In the genomic region with DNA sequence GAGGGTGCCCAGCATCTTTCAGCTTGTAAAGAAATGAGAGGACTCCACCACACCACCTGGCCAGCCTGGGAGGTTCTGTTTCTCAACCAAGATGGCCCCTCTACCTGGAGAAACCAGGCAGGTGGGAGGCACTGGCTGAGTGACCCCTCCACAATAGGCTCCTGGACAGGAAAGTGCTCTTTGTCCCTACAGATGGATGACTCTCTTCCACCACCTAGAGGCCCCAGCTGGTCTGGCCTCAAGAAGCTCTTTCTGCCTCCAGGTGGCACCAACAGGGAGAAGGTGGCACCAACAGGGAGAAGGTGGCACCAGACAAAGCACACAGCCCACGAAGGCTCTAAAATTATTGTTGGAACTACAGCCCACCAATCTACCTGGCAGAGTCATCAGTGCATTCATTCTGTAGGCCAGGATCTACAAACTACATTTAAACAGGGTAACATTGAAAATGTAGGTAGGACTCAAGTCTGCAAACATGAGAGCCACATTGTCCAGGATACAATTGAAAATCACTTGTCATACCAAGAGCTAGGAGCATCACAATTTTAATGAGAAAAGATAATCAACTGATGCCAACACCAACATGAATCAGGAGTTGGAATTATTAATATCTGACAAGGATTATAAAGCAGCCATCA, we compare ENCODE assay signal across 8 cellular contexts. TPM values are rescaled to one million over a fixed set of nuclear protein-coding genes. Genes with fewer than 3 reads are reported as not detected.
DNase-seq lines count a peak whose midpoint lies in the region; ATAC-seq, FAIRE-seq and TF ChIP-seq lines count a peak whose summit lies in the region.

No MANE protein-coding gene starts in this region.

- CTCF ChIA-PET in naive thymus-derived CD4-positive, alpha-beta T cell (lab: Charles Lee): interaction anchor here (0.7 to 2.9 kb wide), 19 partner anchors 11 to 432 kb away, joined by 3 to 18 read pairs (median 3); a partner anchor contains a TSS

- H3K4me1 ChIP-seq in SJCRH30: no peaks in the 10 kb centered on the region
- peaks cover 0 to 14% of the 10 kb centered on the region in 2 donors for H3K4me1 ChIP-seq in naive thymus-derived CD4-positive, alpha-beta T cell (ENCODE audit: control insufficient read depth in 2 of 2, insufficient read depth in 2 of 2, low read length in 2 of 2)

- no peaks in the 10 kb centered on the region for H3K27me3 ChIP-seq in SJCRH30
- H3K27me3 ChIP-seq in bronchial epithelial cell (ENCODE audit: control insufficient read depth, insufficient read depth, low read length): peaks cover 7% of the 10 kb centered on the region
- no peaks in the 10 kb centered on the region for H3K27me3 ChIP-seq in naive thymus-derived CD4-positive, alpha-beta T cell (ENCODE audit: control insufficient read depth in 2 of 2, insufficient read depth in 2 of 2, low read length in 2 of 2)

- H3K27ac Mint-ChIP-seq in naive thymus-derived CD4-positive, alpha-beta T cell: peak overlapping the region in 2 of 9 donors; percentile 29 to 71

- H3K4me1 Mint-ChIP-seq in naive thymus-derived CD4-positive, alpha-beta T cell: peaks cover 6 to 29% (median 25%) of the 10 kb centered on the region in 7 donors

- intact Hi-C loops in naive thymus-derived CD4-positive, alpha-beta T cell (cut with micrococcal nuclease): loop anchor here in 1 of 2 donors (1.0 to 5.0 kb wide), 6 partner anchors 22 to 236 kb away; a partner anchor contains a TSS

- H3K27me3 Mint-ChIP-seq in naive thymus-derived CD4-positive, alpha-beta T cell: no peaks in the 10 kb centered on the region

- FAIRE-seq in D721Med (lab: Jason Lieb, UNC) (no peak), bronchial epithelial cell (lab: Jason Lieb, UNC) (no peak)

- H3K36me3 Mint-ChIP-seq in naive thymus-derived CD4-positive, alpha-beta T cell: peaks cover 3 to 25% (median 8%) of the 10 kb centered on the region in 5 donors

- DNase-seq in D721Med (ENCODE audit: insufficient read length, low spot score) (no peak), HPDE6-E6E7 (ENCODE audit: extremely low spot score) (peak; percentile 39), SJCRH30 (peak; percentile 13 to 45), bronchial epithelial cell (ENCODE audit: low read depth) (peak; percentile 63), superior temporal gyrus (ENCODE audit: extremely low spot score) (no peak)
- DNase-seq in naive thymus-derived CD4-positive, alpha-beta T cell: peak in 4 of 9 donors; percentile 22 to 41 (median 29)

- no peaks in the 10 kb centered on the region for H3K9me3 ChIP-seq in SJCRH30 (replicated peaks)
- H3K9me3 ChIP-seq in naive thymus-derived CD4-positive, alpha-beta T cell (ENCODE audit: control insufficient read depth in 2 of 3, low read length in 3 of 3): peaks cover 0 to 13% (median 6%) of the 10 kb centered on the region in 3 experiments

- H3K27ac ChIP-seq in SJCRH30: no peak overlapping the region
- H3K27ac ChIP-seq in naive thymus-derived CD4-positive, alpha-beta T cell (ENCODE audit: low read depth, low read length): no peak overlapping the region

- TF ChIP-seq CTCF in D721Med (IDR thresholded peaks at IDR 0.05; ENCODE audit: insufficient read depth, missing control alignments) (peak; percentile 50), bronchial epithelial cell (IDR thresholded peaks at IDR 0.05; ENCODE audit: insufficient read depth, low read length, severe bottlenecking) (peak; percentile 99)

- H3K9me3 Mint-ChIP-seq in naive thymus-derived CD4-positive, alpha-beta T cell: peaks cover 0 to 19% (median 13%) of the 10 kb centered on the region in 11 donors

- POLR2A ChIA-PET in naive thymus-derived CD4-positive, alpha-beta T cell (lab: Charles Lee): interaction anchor here (0.6 to 2.8 kb wide), 8 partner anchors 12 to 189 kb away, joined by 3 to 10 read pairs (median 4); a partner anchor contains a TSS

- ATAC-seq in naive thymus-derived CD4-positive, alpha-beta T cell: peak; percentile 77
- no peak for ATAC-seq in GM21619 (IDR thresholded peaks at IDR 0.05; ENCODE audit: unreplicated experiment)
- no peak for ATAC-seq in GM21717 (IDR thresholded peaks at IDR 0.05; ENCODE audit: unreplicated experiment)

- no peaks in the 10 kb centered on the region for H3K36me3 ChIP-seq in SJCRH30
- H3K36me3 ChIP-seq in bronchial epithelial cell (ENCODE audit: control insufficient read depth, insufficient read depth, low read length): no peaks in the 10 kb centered on the region
- H3K36me3 ChIP-seq in naive thymus-derived CD4-positive, alpha-beta T cell (ENCODE audit: control insufficient read depth in 2 of 3, insufficient read depth in 3 of 3, low read length in 3 of 3): no peaks in the 10 kb centered on the region

- no peak overlapping the region for H3K4me3 ChIP-seq in SJCRH30
- H3K4me3 ChIP-seq in bronchial epithelial cell (ENCODE audit: low read depth, low read length): no peak overlapping the region
- no peak overlapping the region for H3K4me3 ChIP-seq in naive thymus-derived CD4-positive, alpha-beta T cell (ENCODE audit: low read length)

- no peak overlapping the region for H3K4me3 Mint-ChIP-seq in naive thymus-derived CD4-positive, alpha-beta T cell

RNA-seq across cellular contexts. Expression of a gene that starts 14.4 kb away (rescaled TPM):
- not detected in 2 replicates for total RNA-seq in SJCRH30 (2014; rRNA removed; shearing (Covaris generic))
- under 0.01 TPM in 1 of 2 replicates, not detected in the other for total RNA-seq in bronchial epithelial cell
- 1 to 10 TPM in 4 of 5 experiments, under 1 TPM in 1; 0.88 to 7.6 (median 1.5) TPM for total RNA-seq in naive thymus-derived CD4-positive, alpha-beta T cell
- polyA plus RNA-seq in naive thymus-derived CD4-positive, alpha-beta T cell: 1 to 10 TPM in 1 of 2 donors, under 1 TPM in 1; 0.11 to 2.9 TPM

RNA-seq across cellular contexts. Expression of a gene that starts 15.1 kb away (rescaled TPM):
- total RNA-seq in SJCRH30 (2014; rRNA removed; shearing (Covaris generic)): not detected in 2 replicates
- total RNA-seq in bronchial epithelial cell: not detected in 2 replicates
- not detected for total RNA-seq in naive thymus-derived CD4-positive, alpha-beta T cell
- polyA plus RNA-seq in naive thymus-derived CD4-positive, alpha-beta T cell: not detected

RNA-seq across cellular contexts. Expression of a gene that starts 22.2 kb away (rescaled TPM):
- not detected in 2 replicates for total RNA-seq in SJCRH30 (2014; rRNA removed; shearing (Covaris generic))
- not detected in 2 replicates for total RNA-seq in bronchial epithelial cell
- total RNA-seq in naive thymus-derived CD4-positive, alpha-beta T cell: 100 to 1,000 TPM in 1 of 5 experiments, 10 to 100 TPM in 4; 41.9 to 101 (median 91.7) TPM
- polyA plus RNA-seq in naive thymus-derived CD4-positive, alpha-beta T cell: 10 to 100 TPM; 57.1 to 99.3 TPM

RNA-seq across cellular contexts. Expression of a gene that starts 30.7 kb away (rescaled TPM):
- not detected in 2 replicates for total RNA-seq in SJCRH30 (2014; rRNA removed; shearing (Covaris generic))
- not detected in 2 replicates for total RNA-seq in bronchial epithelial cell
- not detected for total RNA-seq in naive thymus-derived CD4-positive, alpha-beta T cell
- polyA plus RNA-seq in naive thymus-derived CD4-positive, alpha-beta T cell: not detected

Comparison
In these comparisons a context has a peak if more than half of its experiments do, and no peak if none do; other contexts are left out.
1. DNase-seq: peak in HPDE6-E6E7 (single experiment), SJCRH30 (2 of 2) and bronchial epithelial cell (single experiment); none in D721Med (single experiment) and superior temporal gyrus (single experiment).
2. RNA of a gene that starts 22.2 kb away (total RNA-seq): 41.9 to 101 TPM in naive thymus-derived CD4-positive, alpha-beta T cell; not detected in SJCRH30 and not detected in bronchial epithelial cell; every median in the first group is over 10 times any median in the second.